In genomic region chr17:43133439-43133838, GRCh38 we compare ENCODE assay signal across 1 cellular context.
TF ChIP-seq lines count a peak whose summit lies in the region.

No MANE protein-coding gene starts in this region.

TF ChIP-seq in HepG2, 621 proteins besides CTCF, POLR2A, EP300 and RAD21:
- TF ChIP-seq ZNF362 (CRISPR knock-in tag; IDR thresholded peaks at IDR 0.05; ENCODE audit: borderline replicate concordance) = peak; percentile 21; the same call in 1 of the 2 replicates
